ENCODE assay signal across 8 cellular contexts in the genomic region with DNA sequence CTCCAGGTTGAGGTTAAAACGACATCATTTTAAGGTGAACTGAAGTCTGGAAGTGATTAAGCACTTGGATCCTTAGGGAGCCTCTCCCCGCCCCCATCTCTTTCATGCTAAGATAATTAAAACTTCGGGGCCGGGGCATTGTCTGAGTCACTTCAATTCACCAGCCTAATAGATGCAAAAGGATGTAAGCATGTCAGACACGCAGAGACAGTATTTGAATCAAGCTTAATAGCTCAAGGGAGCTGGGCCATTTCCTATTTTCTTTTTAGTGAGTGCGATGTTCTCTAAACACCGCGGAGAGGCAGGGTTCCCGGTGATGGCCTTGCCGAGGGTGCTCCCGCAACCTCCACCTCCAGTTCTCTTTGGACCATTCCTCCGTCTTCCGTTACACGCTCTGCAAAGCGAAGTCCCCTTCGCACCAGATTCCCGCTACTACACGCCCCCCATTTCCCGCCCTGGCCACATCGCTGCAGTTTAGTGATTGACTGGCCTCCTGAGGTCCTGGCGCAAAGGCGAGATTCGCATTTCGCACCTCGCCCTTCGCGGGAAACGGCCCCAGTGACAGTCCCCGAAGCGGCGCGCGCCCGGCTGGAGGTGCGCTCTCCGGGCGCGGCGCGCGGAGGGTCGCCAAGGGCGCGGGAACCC. TPM values are rescaled to one million over a fixed set of nuclear protein-coding genes. Genes with fewer than 3 reads are reported as not detected.
A peak's percentile ranks its signal among the peaks of the same experiment; 100 is the strongest.
DNase-seq lines count a peak whose midpoint lies in the region; ATAC-seq, FAIRE-seq and TF ChIP-seq lines count a peak whose summit lies in the region.

No MANE protein-coding gene starts in this region.

- DNase-seq in AG04449 (ENCODE audit: low read depth, low spot score), result no peak
- DNase-seq in astrocyte (ENCODE audit: low read depth), result no peak
- DNase-seq in effector CD4-positive, alpha-beta T cell, result no peak
- DNase-seq in erythroblast (lab: John Stamatoyannopoulos, UW), result no peak

- peaks cover 75% of the 10 kb centered on the region for H3K27me3 ChIP-seq in astrocyte (ENCODE audit: insufficient read depth, low read length)
- H3K27me3 ChIP-seq in muscle layer of duodenum (ENCODE audit: low read depth, low read length), result peaks cover 29% of the 10 kb centered on the region

- no peaks in the 10 kb centered on the region for H3K36me3 Mint-ChIP-seq in astrocyte (ENCODE audit: low read depth, unreplicated experiment)

- no peaks in the 10 kb centered on the region for H3K9me3 ChIP-seq in astrocyte (ENCODE audit: insufficient read depth, low read depth, low read length)
- no peaks in the 10 kb centered on the region for H3K9me3 ChIP-seq in muscle layer of duodenum (ENCODE audit: control insufficient read depth in 1 of 2, low read length in 2 of 2)

- H3K36me3 ChIP-seq in astrocyte (ENCODE audit: insufficient read depth, low read length), result no peaks in the 10 kb centered on the region
- H3K36me3 ChIP-seq in muscle layer of duodenum (ENCODE audit: control insufficient read depth in 1 of 2, insufficient read depth in 2 of 2, low read length in 2 of 2), result no peaks in the 10 kb centered on the region

- TF ChIP-seq CTCF in AG04449 (IDR thresholded peaks at IDR 0.05; ENCODE audit: insufficient read depth, low read length, missing control alignments), result no peak
- TF ChIP-seq CTCF in astrocyte (IDR thresholded peaks at IDR 0.05; ENCODE audit: insufficient read depth, low read depth, low read length), result no peak

- no peak overlapping the region for H3K9ac ChIP-seq in astrocyte (ENCODE audit: low read length)

- CTCF ChIA-PET in AG04449 (lab: Yijun Ruan, JAX), result no interaction called here

- ATAC-seq in GM19351 (IDR thresholded peaks at IDR 0.05; ENCODE audit: unreplicated experiment), result peak; percentile 24
- ATAC-seq in HG03442 (IDR thresholded peaks at IDR 0.05; ENCODE audit: unreplicated experiment), result peak; percentile 22
- ATAC-seq in GM18858 (IDR thresholded peaks at IDR 0.05; ENCODE audit: unreplicated experiment), result no peak

- POLR2A ChIA-PET in AG04449 (lab: Yijun Ruan, JAX), result interaction anchor here (0.6 kb wide), 1 partner anchor 945 kb away, joined by 3 read pairs; no protein-coding TSS in a partner anchor

- H3K4me3 ChIP-seq in AG04449 (ENCODE audit: low read depth, low read length) (peak overlapping the region; percentile 18; the same call in 1 of the 2 replicates), astrocyte (ENCODE audit: insufficient read depth, low read depth, low read length) (no peak overlapping the region), muscle layer of duodenum (ENCODE audit: low read depth in 1 of 2, low read length in 2 of 2) (peak overlapping the region; percentile 45 to 66)

- H3K27ac Mint-ChIP-seq in astrocyte (ENCODE audit: unreplicated experiment), result no peak overlapping the region

- peak overlapping the region; percentile 65 for H3K4me2 ChIP-seq in astrocyte (ENCODE audit: low read length)

- peaks cover 2% of the 10 kb centered on the region for H3K4me1 Mint-ChIP-seq in astrocyte (ENCODE audit: low read depth, unreplicated experiment)

- peaks cover 84% of the 10 kb centered on the region for H3K27me3 Mint-ChIP-seq in astrocyte (ENCODE audit: low read depth, unreplicated experiment)

- H4K20me1 ChIP-seq in astrocyte (ENCODE audit: insufficient read depth, low read length), result no peaks in the 10 kb centered on the region

- FAIRE-seq in astrocyte (lab: Jason Lieb, UNC), result no peak

- no peak for TF ChIP-seq POLR2A in erythroblast (IDR thresholded peaks at IDR 0.05; ENCODE audit: low read length)

- no peaks in the 10 kb centered on the region for H3K79me2 ChIP-seq in astrocyte (ENCODE audit: insufficient read depth, low read length)

- H3K4me1 ChIP-seq in astrocyte (ENCODE audit: insufficient read depth, low read length) (no peaks in the 10 kb centered on the region), muscle layer of duodenum (ENCODE audit: control insufficient read depth in 1 of 2, insufficient read depth in 2 of 2, low read length in 2 of 2) (peaks cover 0 to 30% of the 10 kb centered on the region in 2 donors)

- peak overlapping the region; percentile 72 for H3K4me3 Mint-ChIP-seq in astrocyte (ENCODE audit: unreplicated experiment)

- H3K27ac ChIP-seq in astrocyte (ENCODE audit: low read depth, low read length) (no peak overlapping the region), muscle layer of duodenum (ENCODE audit: low read length) (no peak overlapping the region)

- H2AFZ ChIP-seq in astrocyte (ENCODE audit: low read depth, low read length), result peak overlapping the region; percentile 41

- H3K9me3 Mint-ChIP-seq in astrocyte (ENCODE audit: unreplicated experiment), result no peaks in the 10 kb centered on the region

RNA-seq across cellular contexts. Expression of gene IRF4, which starts 0.5 kb away (rescaled TPM):
- total RNA-seq in astrocyte, result 0.30 TPM in 1 of 2 replicates, not detected in the other
